ENCODE assay signal across 28 cellular contexts in genomic region chr17:82872591-82873520, GRCh38. TPM values are rescaled to one million over a fixed set of nuclear protein-coding genes. Genes with fewer than 3 reads are reported as not detected.
A peak's percentile ranks its signal among the peaks of the same experiment; 100 is the strongest.
DNase-seq lines count a peak whose midpoint lies in the region; ATAC-seq, FAIRE-seq and TF ChIP-seq lines count a peak whose summit lies in the region.
"Had no signal": no experiment of that assay in that cellular context is flagged by ENCODE, and none has a peak within 500 bp of the region (broad histone marks: within the 10 kb centered on the region; RNA-seq: fewer than 3 reads in every experiment).

No MANE protein-coding gene starts in this region.

- H3K4me1 Mint-ChIP-seq in T-helper 17 cell: peaks cover 16% of the 10 kb centered on the region
- peaks cover 34 to 64% (median 64%) of the 10 kb centered on the region in 3 donors for H3K4me1 Mint-ChIP-seq in naive B cell
- peaks cover 0 to 39% (median 9%) of the 10 kb centered on the region in 4 donors for H3K4me1 Mint-ChIP-seq in CD4-positive, alpha-beta memory T cell
- H3K4me1 Mint-ChIP-seq in activated CD4-positive, alpha-beta memory T cell treated with anti-CD3 and anti-CD28 coated beads for 36 hours (ENCODE audit: low read depth): peaks cover 41% of the 10 kb centered on the region

- CTCF ChIA-PET in CD4-positive, alpha-beta memory T cell (lab: Charles Lee; ENCODE audit: partially characterized antibody): interaction anchor here (0.7 to 0.8 kb wide), 2 partner anchors 9 to 111 kb away, joined by 3 to 4 read pairs; no protein-coding TSS in a partner anchor
- CTCF ChIA-PET in activated CD4-positive, alpha-beta memory T cell treated with anti-CD3 and anti-CD28 coated beads for 36 hours (lab: Charles Lee): no interaction called here

- H3K9me3 ChIP-seq in BLaER1 treated with 17β-estradiol and CSF1 and Interleukin-3, amounts not matched to agents 10 nM and 100 nM (replicated peaks in 1 of 11): no peaks in the 10 kb centered on the region
- H3K9me3 ChIP-seq in T-helper 17 cell (ENCODE audit: control insufficient read depth, low read length, poor library complexity, severe bottlenecking): no peaks in the 10 kb centered on the region
- H3K9me3 ChIP-seq in CD4-positive, alpha-beta memory T cell (ENCODE audit: control insufficient read depth in 1 of 2, low read length in 2 of 2): no peaks in the 10 kb centered on the region
- H3K9me3 ChIP-seq: tibial artery had no signal

- peak overlapping the region in 9 of 11 experiments; percentile 3 to 79 (median 66); a peak in 15 of 22 replicates for H3K9ac ChIP-seq in BLaER1 treated with 17β-estradiol and CSF1 and Interleukin-3, amounts not matched to agents 10 nM and 100 nM
- H3K9ac ChIP-seq: GM23248, KMS-11 had no signal

- TF ChIP-seq POLR2A in GM12891 (IDR thresholded peaks at IDR 0.05; ENCODE audit: low read depth, low read length): no peak

- H3K27ac ChIP-seq in BLaER1 treated with 17β-estradiol and CSF1 and Interleukin-3, amounts not matched to agents 10 nM and 100 nM: peak overlapping the region in 9 of 11 experiments; percentile 55 to 90 (median 76); a peak in 18 of 22 replicates
- H3K27ac ChIP-seq in CD4-positive, alpha-beta memory T cell (ENCODE audit: low read depth, low read length): no peak overlapping the region
- H3K27ac ChIP-seq: GM23248, KMS-11, tibial artery had no signal

- H3K4me3 Mint-ChIP-seq in T-helper 17 cell (no peak overlapping the region), naive B cell (peak overlapping the region; percentile 42 to 85 (median 79))
- no peak overlapping the region for H3K4me3 Mint-ChIP-seq in CD4-positive, alpha-beta memory T cell
- H3K4me3 Mint-ChIP-seq in activated CD4-positive, alpha-beta memory T cell treated with anti-CD3 and anti-CD28 coated beads for 36 hours: no peak overlapping the region
- H3K4me3 Mint-ChIP-seq: activated naive CD4-positive, alpha-beta T cell treated with anti-CD3 and anti-CD28 coated beads for 36 hours; activated T-cell treated with anti-CD3 and anti-CD28 coated beads, Interleukin-2, amount 50 U/mL, for 4 hours; stimulated activated effector memory CD8-positive, alpha-beta T cell treated with anti-CD3 and anti-CD28 coated beads, Interleukin-12 subunit alpha, Interleukin-12 subunit beta, amount 100 ng/mL, for 72 hours had no signal

- no peaks in the 10 kb centered on the region for H3K9me3 Mint-ChIP-seq in naive B cell
- H3K9me3 Mint-ChIP-seq in CD4-positive, alpha-beta memory T cell: no peaks in the 10 kb centered on the region
- H3K9me3 Mint-ChIP-seq in activated CD4-positive, alpha-beta memory T cell treated with anti-CD3 and anti-CD28 coated beads for 36 hours: no peaks in the 10 kb centered on the region
- H3K9me3 Mint-ChIP-seq: activated naive CD4-positive, alpha-beta T cell treated with anti-CD3 and anti-CD28 coated beads for 36 hours; activated T-cell treated with anti-CD3 and anti-CD28 coated beads, Interleukin-2, amount 50 U/mL, for 4 hours; stimulated activated effector memory CD8-positive, alpha-beta T cell treated with anti-CD3 and anti-CD28 coated beads, Interleukin-12 subunit alpha, Interleukin-12 subunit beta, amount 100 ng/mL, for 72 hours had no signal

- no peak overlapping the region for H3K27ac Mint-ChIP-seq in T-helper 17 cell
- peak overlapping the region; percentile 98 to 100 (median 98) for H3K27ac Mint-ChIP-seq in naive B cell
- peak overlapping the region in 2 of 7 donors; percentile 55 to 60 for H3K27ac Mint-ChIP-seq in CD4-positive, alpha-beta memory T cell
- no peak overlapping the region for H3K27ac Mint-ChIP-seq in activated CD4-positive, alpha-beta memory T cell treated with anti-CD3 and anti-CD28 coated beads for 36 hours
- H3K27ac Mint-ChIP-seq: activated naive CD4-positive, alpha-beta T cell treated with anti-CD3 and anti-CD28 coated beads for 36 hours; stimulated activated effector memory CD8-positive, alpha-beta T cell treated with anti-CD3 and anti-CD28 coated beads, Interleukin-12 subunit alpha, Interleukin-12 subunit beta, amount 100 ng/mL, for 72 hours had no signal

- H3K4me1 ChIP-seq in BLaER1 treated with 17β-estradiol and CSF1 and Interleukin-3, amounts not matched to agents 10 nM and 100 nM: peaks cover 87 to 100% (median 100%) of the 10 kb centered on the region in 10 experiments
- H3K4me1 ChIP-seq in CD4-positive, alpha-beta memory T cell (ENCODE audit: insufficient read depth, low read length): peaks cover 12% of the 10 kb centered on the region

- ATAC-seq in T-helper 17 cell (peak; percentile 46), naive B cell (ENCODE audit: low read depth in 2 of 2) (peak; percentile 55 to 61), GM21576 (IDR thresholded peaks at IDR 0.05; ENCODE audit: unreplicated experiment) (no peak)
- ATAC-seq: activated T-cell treated with anti-CD3 and anti-CD28 coated beads, Interleukin-2, amount 50 U/mL, for 4 hours; sciatic nerve; SK-N-SH treated with all-trans-retinoic acid at 6 μM for 48 hours; stimulated activated effector memory CD8-positive, alpha-beta T cell treated with anti-CD3 and anti-CD28 coated beads, Interleukin-12 subunit alpha, Interleukin-12 subunit beta, amount 100 ng/mL, for 72 hours had no signal

- DNase-seq in GM12891 (ENCODE audit: insufficient read length, low spot score) (no peak), T-helper 17 cell (no peak), naive B cell (peak; percentile 79), NCI-H524 (lab: John Stamatoyannopoulos, UW) (no peak)
- no peak for DNase-seq in CD4-positive, alpha-beta memory T cell
- no peak for DNase-seq in activated CD4-positive, alpha-beta memory T cell treated with anti-CD3 and anti-CD28 coated beads for 36 hours
- DNase-seq: activated CD4-positive, CD25-positive, alpha-beta regulatory T cell treated with anti-CD3 and anti-CD28 coated beads, Interleukin-2, amount 50 U/mL, for 72 hours; activated naive CD4-positive, alpha-beta T cell treated with anti-CD3 and anti-CD28 coated beads for 36 hours; activated T-cell treated with anti-CD3 and anti-CD28 coated beads, Interleukin-2, amount 50 U/mL, for 4 hours; caudate nucleus; DMS79 treated with DMSO at 0.1 percent for 48 hours; GM23248; hypothalamus; NCI-H1092; NCI-H2081; NCI-H446 treated with DMSO at 0.1 percent for 48 hours; T1000; tibial artery had no signal

- peak overlapping the region in 1 of 10 experiments; percentile 0; a peak in 2 of 20 replicates for H3K4me3 ChIP-seq in BLaER1 treated with 17β-estradiol and CSF1 and Interleukin-3, amounts not matched to agents 10 nM and 100 nM
- no peak overlapping the region for H3K4me3 ChIP-seq in CD4-positive, alpha-beta memory T cell (ENCODE audit: low read length in 2 of 2)
- H3K4me3 ChIP-seq: GM23248, lung, tibial artery had no signal

- intact Hi-C loops in CD4-positive, alpha-beta memory T cell (cut with micrococcal nuclease): no loop called here
- intact Hi-C loops in activated CD4-positive, alpha-beta memory T cell treated with anti-CD3 and anti-CD28 coated beads for 36 hours (cut with micrococcal nuclease): no loop called here

- H3K27me3 Mint-ChIP-seq in T-helper 17 cell (no peaks in the 10 kb centered on the region), naive B cell (peaks cover 3 to 21% (median 13%) of the 10 kb centered on the region in 3 donors)
- no peaks in the 10 kb centered on the region for H3K27me3 Mint-ChIP-seq in CD4-positive, alpha-beta memory T cell
- no peaks in the 10 kb centered on the region for H3K27me3 Mint-ChIP-seq in activated CD4-positive, alpha-beta memory T cell treated with anti-CD3 and anti-CD28 coated beads for 36 hours

- H4K20me1 ChIP-seq in BLaER1 treated with 17β-estradiol and CSF1 and Interleukin-3, amounts not matched to agents 10 nM and 100 nM: peaks cover 39 to 100% (median 67%) of the 10 kb centered on the region in 11 experiments; a peak in 21 of 22 replicates

- no peaks in the 10 kb centered on the region for H3K36me3 Mint-ChIP-seq in T-helper 17 cell (ENCODE audit: low read depth)
- H3K36me3 Mint-ChIP-seq in naive B cell: peaks cover 0 to 8% of the 10 kb centered on the region in 2 donors
- H3K36me3 Mint-ChIP-seq in CD4-positive, alpha-beta memory T cell: peaks cover 23% of the 10 kb centered on the region in 2 donors
- peaks cover 17% of the 10 kb centered on the region for H3K36me3 Mint-ChIP-seq in activated CD4-positive, alpha-beta memory T cell treated with anti-CD3 and anti-CD28 coated beads for 36 hours

- POLR2A ChIA-PET in CD4-positive, alpha-beta memory T cell (lab: Charles Lee; ENCODE audit: partially characterized antibody): interaction anchor here (7.3 kb wide), 1 partner anchor 7 kb away, joined by 39 read pairs; no protein-coding TSS in a partner anchor
- POLR2A ChIA-PET in activated CD4-positive, alpha-beta memory T cell treated with anti-CD3 and anti-CD28 coated beads for 36 hours (lab: Charles Lee): no interaction called here

- peak; percentile 78 for FAIRE-seq in GM12891 (lab: Jason Lieb, UNC)
- FAIRE-seq: islet of Langerhans had no signal

- peak overlapping the region; percentile 76 to 100 (median 98) for H3K4me2 ChIP-seq in BLaER1 treated with 17β-estradiol and CSF1 and Interleukin-3, amounts not matched to agents 10 nM and 100 nM
- H3K4me2 ChIP-seq: KMS-11 had no signal

- H3K36me3 ChIP-seq in BLaER1 treated with 17β-estradiol and CSF1 and Interleukin-3, amounts not matched to agents 10 nM and 100 nM: peaks cover 5 to 31% (median 12%) of the 10 kb centered on the region in 11 experiments; a peak in 18 of 22 replicates
- H3K36me3 ChIP-seq in CD4-positive, alpha-beta memory T cell (ENCODE audit: insufficient read depth, low read length): peaks cover 17% of the 10 kb centered on the region

- H3K27me3 ChIP-seq in BLaER1 treated with 17β-estradiol and CSF1 and Interleukin-3, amounts not matched to agents 10 nM and 100 nM: peaks cover 11 to 70% (median 27%) of the 10 kb centered on the region in 11 experiments; a peak in 20 of 22 replicates
- no peaks in the 10 kb centered on the region for H3K27me3 ChIP-seq in CD4-positive, alpha-beta memory T cell (ENCODE audit: insufficient read depth, low read length)

TF ChIP-seq in GM12891, 5 proteins besides CTCF, POLR2A, EP300 and RAD21:
- TF ChIP-seq POU2F2 (IDR thresholded peaks at IDR 0.05; ENCODE audit: low read depth, low read length) (no peak), SPI1 (IDR thresholded peaks at IDR 0.05; ENCODE audit: low read depth, low read length) (peak; percentile 54; the same call in 1 of the 2 replicates)
TF ChIP-seq in GM12891: peak in this region for 1.

RNA-seq across cellular contexts. Expression of gene ZNF750, which starts 33.0 kb away (rescaled TPM):
- polyA plus RNA-seq in GM12891 (2012; ENCODE audit: low read depth, missing spikeins): 0.04 TPM
- total RNA-seq in T-helper 17 cell: not detected
- polyA plus RNA-seq in naive B cell (ENCODE audit: low read depth in 6 of 6): under 1 TPM in 1 of 6 donors, not detected in 5; 0.12 TPM
- not detected for total RNA-seq in CD4-positive, alpha-beta memory T cell
- not detected for polyA plus RNA-seq in CD4-positive, alpha-beta memory T cell
- not detected for total RNA-seq in activated CD4-positive, alpha-beta memory T cell treated with anti-CD3 and anti-CD28 coated beads for 36 hours
- total RNA-seq: activated naive CD4-positive, alpha-beta T cell treated with anti-CD3 and anti-CD28 coated beads for 36 hours; activated T-cell treated with anti-CD3 and anti-CD28 coated beads, Interleukin-2, amount 50 U/mL, for 4 hours; fibroblast of villous mesenchyme; GM23248; osteocyte; sciatic nerve had no signal

Comparison
In these comparisons a context has a peak if more than half of its experiments do, and no peak if none do; other contexts are left out.
1. H3K27ac Mint-ChIP-seq: peak in naive B cell (6 of 6); none in T-helper 17 cell (single experiment) and activated CD4-positive, alpha-beta memory T cell treated with anti-CD3 and anti-CD28 coated beads for 36 hours (single experiment).
2. H3K4me3 Mint-ChIP-seq: peak in naive B cell (8 of 8); none in T-helper 17 cell (single experiment), CD4-positive, alpha-beta memory T cell (0 of 8) and activated CD4-positive, alpha-beta memory T cell treated with anti-CD3 and anti-CD28 coated beads for 36 hours (single experiment).